In the genomic region with DNA sequence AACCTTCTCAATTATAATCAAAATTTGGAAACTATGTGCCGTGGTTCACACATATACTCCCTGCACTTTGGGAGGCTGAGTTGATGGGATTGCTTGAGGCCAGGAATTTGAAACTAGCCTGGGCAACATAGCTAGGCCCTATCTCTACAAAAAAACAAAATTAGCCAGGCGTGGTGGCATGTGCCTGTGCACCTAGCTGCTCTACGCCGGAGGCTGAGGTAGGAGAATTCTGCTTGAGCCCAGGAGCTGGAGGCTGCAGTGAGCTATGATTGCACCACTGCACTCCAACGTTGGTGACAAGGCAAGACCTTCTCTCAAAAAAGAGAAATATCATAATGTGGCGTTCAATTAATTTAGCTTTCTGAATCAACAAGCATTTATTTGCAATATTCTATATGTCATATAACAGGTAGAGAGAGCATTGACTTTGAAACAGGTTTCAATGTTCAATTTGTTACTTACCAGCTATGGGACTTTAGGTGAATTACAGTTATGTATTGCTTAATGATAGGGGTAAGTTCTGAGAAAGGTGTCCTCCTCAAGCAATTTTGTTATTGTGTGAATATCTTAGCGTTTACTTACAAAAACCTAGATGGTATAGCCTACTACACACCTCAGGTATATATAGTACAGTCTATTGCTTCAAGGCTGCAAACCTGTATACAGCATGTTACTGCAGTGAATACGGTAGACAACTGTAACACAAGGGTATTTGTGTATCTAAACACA, we compare ENCODE assay signal across 23 cellular contexts. TPM values are rescaled to one million over a fixed set of nuclear protein-coding genes. Genes with fewer than 3 reads are reported as not detected.
"Had no signal": no experiment of that assay in that cellular context is flagged by ENCODE, and none has a peak within 500 bp of the region (broad histone marks: within the 10 kb centered on the region; RNA-seq: fewer than 3 reads in every experiment).

No MANE protein-coding gene starts in this region.

- H3K27me3 Mint-ChIP-seq: activated CD4-positive, alpha-beta memory T cell treated with anti-CD3 and anti-CD28 coated beads for 36 hours; activated CD4-positive, alpha-beta T cell treated with anti-CD3 and anti-CD28 coated beads, Interleukin-2, amount 10 ng/mL, durations not matched to agents 7 days and 5 days; activated naive CD4-positive, alpha-beta T cell treated with anti-CD3 and anti-CD28 coated beads, Interleukin-2, amount 10 ng/mL, durations not matched to agents 7 days and 5 days; activated naive CD8-positive, alpha-beta T cell treated with anti-CD3 and anti-CD28 coated beads for 36 hours; activated T-helper 17 cell treated with anti-CD3 and anti-CD28 coated beads, Interleukin-2, amount 50 U/mL, for 72 hours; T-cell had no signal

- H3K36me3 ChIP-seq: brain microvascular endothelial cell, cardiac muscle cell had no signal

- ATAC-seq: activated T-helper 17 cell treated with anti-CD3 and anti-CD28 coated beads, Interleukin-2, amount 50 U/mL, for 72 hours; T-cell had no signal

- H3K27ac ChIP-seq: brain microvascular endothelial cell, cardiac muscle cell had no signal

- H3K9me3 Mint-ChIP-seq: activated CD4-positive, alpha-beta memory T cell treated with anti-CD3 and anti-CD28 coated beads for 36 hours; activated CD4-positive, alpha-beta T cell treated with anti-CD3 and anti-CD28 coated beads, Interleukin-2, amount 10 ng/mL, durations not matched to agents 7 days and 5 days; activated naive CD4-positive, alpha-beta T cell treated with anti-CD3 and anti-CD28 coated beads, Interleukin-2, amount 10 ng/mL, durations not matched to agents 7 days and 5 days; activated T-helper 17 cell treated with anti-CD3 and anti-CD28 coated beads, Interleukin-2, amount 50 U/mL, for 72 hours; T-cell had no signal

- H3K4me3 Mint-ChIP-seq: activated CD4-positive, alpha-beta memory T cell treated with anti-CD3 and anti-CD28 coated beads for 36 hours; activated CD4-positive, alpha-beta T cell treated with anti-CD3 and anti-CD28 coated beads, Interleukin-2, amount 10 ng/mL, durations not matched to agents 7 days and 5 days; activated naive CD4-positive, alpha-beta T cell treated with anti-CD3 and anti-CD28 coated beads, Interleukin-2, amount 10 ng/mL, durations not matched to agents 7 days and 5 days; activated naive CD8-positive, alpha-beta T cell treated with anti-CD3 and anti-CD28 coated beads for 36 hours; activated T-helper 17 cell treated with anti-CD3 and anti-CD28 coated beads, Interleukin-2, amount 50 U/mL, for 72 hours; T-cell had no signal

- DNase-seq: activated CD4-positive, alpha-beta memory T cell treated with anti-CD3 and anti-CD28 coated beads for 36 hours; activated CD4-positive, alpha-beta T cell treated with anti-CD3 and anti-CD28 coated beads, Interleukin-2, amount 10 ng/mL, durations not matched to agents 7 days and 5 days; activated CD4-positive, CD25-positive, alpha-beta regulatory T cell; activated gamma-delta T cell; activated naive CD4-positive, alpha-beta T cell treated with anti-CD3 and anti-CD28 coated beads, Interleukin-2, amount 10 ng/mL, durations not matched to agents 7 days and 5 days; activated naive CD8-positive, alpha-beta T cell treated with anti-CD3 and anti-CD28 coated beads for 36 hours; activated T-cell treated with anti-CD3 and anti-CD28 coated beads for 4 hours; activated T-cell treated with anti-CD3 and anti-CD28 coated beads, Interleukin-2, amount 50 U/mL, for 48 hours; brain microvascular endothelial cell; KG1; NCI-H1048; NCI-H146; NCI-H1930; NCI-H2171 treated with DMSO at 0.1 percent for 48 hours; NCI-H226; NCI-H526 treated with DMSO at 0.1 percent for 48 hours; NCI-H82; SHP77 treated with DMSO at 0.1 percent for 48 hours; T-cell; T-helper 2 cell; T1000 had no signal

- H3K27ac Mint-ChIP-seq: activated CD4-positive, alpha-beta memory T cell treated with anti-CD3 and anti-CD28 coated beads for 36 hours; activated CD4-positive, alpha-beta T cell treated with anti-CD3 and anti-CD28 coated beads, Interleukin-2, amount 10 ng/mL, durations not matched to agents 7 days and 5 days; activated naive CD4-positive, alpha-beta T cell treated with anti-CD3 and anti-CD28 coated beads, Interleukin-2, amount 10 ng/mL, durations not matched to agents 7 days and 5 days; activated naive CD8-positive, alpha-beta T cell treated with anti-CD3 and anti-CD28 coated beads for 36 hours; activated T-helper 17 cell treated with anti-CD3 and anti-CD28 coated beads, Interleukin-2, amount 50 U/mL, for 72 hours had no signal

- H3K4me3 ChIP-seq: cardiac muscle cell had no signal

- H3K27me3 ChIP-seq: brain microvascular endothelial cell had no signal

RNA-seq across cellular contexts. Expression of gene SYCP2, which starts 2.2 kb away (rescaled TPM):
- total RNA-seq: cardiac muscle cell had no signal
